In the genomic region with DNA sequence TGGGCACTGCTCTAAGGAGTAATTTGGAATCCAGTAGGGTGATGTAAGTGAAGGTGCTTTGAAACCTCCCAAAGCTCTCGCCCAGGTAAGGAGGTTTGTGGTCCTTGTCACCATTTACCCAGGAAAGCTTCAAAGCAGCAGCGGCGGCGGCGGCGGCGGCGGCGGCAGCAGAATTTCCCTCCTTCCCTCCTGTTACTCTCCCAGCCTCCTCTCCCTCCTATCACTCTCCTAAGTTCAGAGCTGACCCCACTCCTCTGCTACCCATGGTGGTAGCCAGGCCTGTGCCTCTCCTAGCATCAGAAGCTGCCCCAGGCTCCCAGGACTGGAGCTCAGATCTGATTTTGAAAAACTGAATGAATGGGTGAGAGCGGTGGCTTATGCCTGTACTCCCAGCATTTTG, we compare ENCODE assay signal across 11 cellular contexts.
DNase-seq lines count a peak whose midpoint lies in the region; ATAC-seq, FAIRE-seq and TF ChIP-seq lines count a peak whose summit lies in the region.
"Had no signal": no experiment of that assay in that cellular context is flagged by ENCODE, and none has a peak within 500 bp of the region (broad histone marks: within the 10 kb centered on the region; RNA-seq: fewer than 3 reads in every experiment).

No MANE protein-coding gene starts in this region.

- no TSS peak for BruUV-seq in IMR-90 (replicated peaks; lab: Mats Ljungman, UMichigan)

- TF ChIP-seq CTCF in DOHH2 (IDR thresholded peaks at IDR 0.05; ENCODE audit: low read depth, low read length, poor library complexity, severe bottlenecking) (no peak), IMR-90 (conservative IDR thresholded peaks at IDR 0.05; ENCODE audit: low read depth, low read length) (no peak), osteoblast (IDR thresholded peaks at IDR 0.05; ENCODE audit: extremely low read depth, low read depth, low read length) (no peak)

- H3K18ac ChIP-seq in IMR-90 (ENCODE audit: low read depth, low read length), result no peak overlapping the region

- H3K4me1 ChIP-seq in DOHH2 (ENCODE audit: control insufficient read depth, low read length) (peaks cover 78% of the 10 kb centered on the region), IMR-90 (ENCODE audit: control insufficient read depth, insufficient read depth, low read length) (peaks cover 13% of the 10 kb centered on the region), osteoblast (ENCODE audit: insufficient read depth, low read length) (peaks cover 3% of the 10 kb centered on the region)

- no peak overlapping the region for H3K9ac ChIP-seq in IMR-90 (ENCODE audit: low read depth, low read length)

- FAIRE-seq in frontal cortex (lab: Jason Lieb, UNC), result no peak
- FAIRE-seq: astrocyte had no signal

- H3K79me2 ChIP-seq in DOHH2 (ENCODE audit: control insufficient read depth, low read length) (no peaks in the 10 kb centered on the region), osteoblast (ENCODE audit: insufficient read depth, low read length) (no peaks in the 10 kb centered on the region)

- intact Hi-C loops in IMR-90 (cut with micrococcal nuclease), result loop anchor here (1.0 to 10.0 kb wide), 3 partner anchors 71 to 249 kb away; no protein-coding TSS in a partner anchor

- H4K5ac ChIP-seq in IMR-90 (ENCODE audit: low read depth, low read length), result no peak overlapping the region

- no peak overlapping the region for H2BK120ac ChIP-seq in IMR-90 (ENCODE audit: low read depth, low read length)

- POLR2A ChIA-PET in IMR-90 (lab: Charles Lee; ENCODE audit: unreplicated experiment), result no interaction called here

- no peaks in the 10 kb centered on the region for H3K9me2 ChIP-seq in DOHH2 (replicated peaks; ENCODE audit: control insufficient read depth, low read length)

- H2AK9ac ChIP-seq in IMR-90 (replicated peaks; ENCODE audit: low read depth, low read length, poor library complexity), result peak overlapping the region; percentile 35

- H3K9me3 ChIP-seq in DOHH2 (ENCODE audit: control insufficient read depth, insufficient read depth, low read length), result no peaks in the 10 kb centered on the region
- H3K9me3 ChIP-seq in IMR-90 (ENCODE audit: control insufficient read depth, insufficient read depth, low read length), result peaks cover 2% of the 10 kb centered on the region; the same call in 1 of the 2 replicates
- no peaks in the 10 kb centered on the region for H3K9me3 ChIP-seq in osteoblast (ENCODE audit: low read depth, low read length)
- H3K9me3 ChIP-seq: upper lobe of left lung had no signal

- peaks cover 22% of the 10 kb centered on the region for H3F3A ChIP-seq in DOHH2 (ENCODE audit: control insufficient read depth, insufficient read depth)

- H2AFZ ChIP-seq in IMR-90 (replicated peaks; ENCODE audit: low read length, poor library complexity) (no peak overlapping the region), osteoblast (ENCODE audit: low read length) (no peak overlapping the region)

- CTCF ChIA-PET in IMR-90 (lab: Yijun Ruan, JAX), result interaction anchor here (0.5 to 2.1 kb wide), 20 partner anchors 8 to 701 kb away, joined by 3 to 16 read pairs (median 4); no protein-coding TSS in a partner anchor

- H3K27ac ChIP-seq in DOHH2 (ENCODE audit: low read depth, low read length) (no peak overlapping the region), IMR-90 (ENCODE audit: insufficient read depth, low read length) (no peak overlapping the region), osteoblast (ENCODE audit: low read depth, low read length) (no peak overlapping the region)
- H3K27ac ChIP-seq: SK-N-MC, upper lobe of left lung had no signal

- H3K36me3 ChIP-seq in DOHH2 (ENCODE audit: control insufficient read depth, low read length), result no peaks in the 10 kb centered on the region
- H3K36me3 ChIP-seq in IMR-90 (ENCODE audit: control insufficient read depth, insufficient read depth, low read length), result no peaks in the 10 kb centered on the region
- H3K36me3 ChIP-seq in osteoblast (ENCODE audit: insufficient read depth, low read length), result no peaks in the 10 kb centered on the region
- H3K36me3 ChIP-seq: upper lobe of left lung had no signal

- no peak overlapping the region for H2BK15ac ChIP-seq in IMR-90 (ENCODE audit: low read depth, low read length)

- H3K27me3 ChIP-seq in DOHH2 (ENCODE audit: control insufficient read depth, low read length), result no peaks in the 10 kb centered on the region
- no peaks in the 10 kb centered on the region for H3K27me3 ChIP-seq in IMR-90 (ENCODE audit: control insufficient read depth, insufficient read depth, low read length)
- no peaks in the 10 kb centered on the region for H3K27me3 ChIP-seq in osteoblast (ENCODE audit: insufficient read depth, low read length)
- H3K27me3 ChIP-seq: upper lobe of left lung had no signal

- no peak overlapping the region for H3K14ac ChIP-seq in IMR-90 (replicated peaks; ENCODE audit: low read depth, low read length)

- H2BK20ac ChIP-seq in IMR-90 (ENCODE audit: low read depth, low read length), result no peak overlapping the region

- no peak overlapping the region for H3K56ac ChIP-seq in IMR-90 (ENCODE audit: extremely low read depth, insufficient read depth, low read length)

- no peak for TF ChIP-seq RAD21 in IMR-90 (IDR thresholded peaks at IDR 0.05; ENCODE audit: low read length)

- H4K20me1 ChIP-seq in DOHH2 (ENCODE audit: control insufficient read depth, insufficient read depth, low read depth, low read length), result no peaks in the 10 kb centered on the region
- no peaks in the 10 kb centered on the region for H4K20me1 ChIP-seq in IMR-90 (ENCODE audit: insufficient read depth, low read length)
- H4K20me1 ChIP-seq in osteoblast (ENCODE audit: insufficient read depth, low read length), result no peaks in the 10 kb centered on the region

- H3K4me3 ChIP-seq in DOHH2 (ENCODE audit: low read length) (no peak overlapping the region), IMR-90 (ENCODE audit: insufficient read depth, low read depth, low read length) (no peak overlapping the region), osteoblast (ENCODE audit: insufficient read depth, low read length) (no peak overlapping the region)
- H3K4me3 ChIP-seq: SK-N-MC, smooth muscle cell, upper lobe of left lung had no signal

- DNase-seq in IMR-90 (no peak), ecto neural progenitor cell (ENCODE audit: low spot score) (peak; percentile 43), osteoblast (ENCODE audit: insufficient read length, low spot score, missing footprints) (peak; percentile 86), frontal cortex (ENCODE audit: low spot score in 2 of 2) (no peak), NCI-H1930 (lab: John Stamatoyannopoulos, UW) (no peak)

- no peak overlapping the region for H2AK5ac ChIP-seq in IMR-90 (ENCODE audit: low read depth, low read length)

- in situ Hi-C loops in IMR-90 (cut with MboI; ENCODE audit: low sequenced_read_pairs), result no loop called here

- dilution Hi-C loops in IMR-90 (cut with HindIII; ENCODE audit: low sequenced_read_pairs, unreplicated experiment), result no loop called here

- ATAC-seq in IMR-90 (ENCODE audit: low read depth), result no peak
- no peak for ATAC-seq in HG03457 (IDR thresholded peaks at IDR 0.05; ENCODE audit: unreplicated experiment)

- no peak overlapping the region for H2BK5ac ChIP-seq in IMR-90 (ENCODE audit: low read depth, low read length, poor library complexity, severe bottlenecking)

- no peaks in the 10 kb centered on the region for H3K79me1 ChIP-seq in IMR-90 (ENCODE audit: low read depth in 1 of 2, low read length in 2 of 2)

- H3K9me1 ChIP-seq in IMR-90 (ENCODE audit: insufficient read depth, low read length), result 0 out of 2 replicates have a peak, but pooled peaks cover 3% of the 10 kb centered on the region

- no peak overlapping the region for H3K4ac ChIP-seq in IMR-90 (ENCODE audit: low read depth, low read length)

- H4K8ac ChIP-seq in IMR-90 (ENCODE audit: low read depth in 2 of 2, low read length in 2 of 2), result no peak overlapping the region

- WGBS in IMR-90 (ENCODE audit: extremely low coverage in 2 of 2, insufficient read length in 1 of 2), 2 experiments, result no CpG with 5 or more reads among the region's 10 CpGs

- TF ChIP-seq POLR2A in IMR-90 (IDR thresholded peaks at IDR 0.05; ENCODE audit: low read depth, low read length), result no peak

- H3K4me2 ChIP-seq in DOHH2 (ENCODE audit: low read length) (peak overlapping the region; percentile 42), IMR-90 (ENCODE audit: low read depth, low read length) (no peak overlapping the region), osteoblast (ENCODE audit: insufficient read depth, low read length) (no peak overlapping the region)
- H3K4me2 ChIP-seq: smooth muscle cell had no signal

- no peak overlapping the region for H3K23ac ChIP-seq in IMR-90 (ENCODE audit: low read depth, low read length)

- H4K91ac ChIP-seq in IMR-90 (ENCODE audit: insufficient read depth, low read depth, low read length), result no peak overlapping the region

TF ChIP-seq in IMR-90, 13 proteins besides CTCF, POLR2A, EP300 and RAD21 (continues in another document):
- TF ChIP-seq MXI1 (IDR thresholded peaks at IDR 0.05; ENCODE audit: borderline replicate concordance, low read depth, low read length) (no peak), CHD1 (IDR thresholded peaks at IDR 0.05; ENCODE audit: low read depth, low read length) (no peak), MAZ (IDR thresholded peaks at IDR 0.05; ENCODE audit: borderline replicate concordance, low read depth, low read length) (no peak), RFX5 (IDR thresholded peaks at IDR 0.05; ENCODE audit: low read depth, low read length) (no peak), SMC3 (IDR thresholded peaks at IDR 0.05; ENCODE audit: low read depth, low read length) (no peak), NFE2L2 (IDR thresholded peaks at IDR 0.05; ENCODE audit: low read depth, low read length) (no peak), FOS (IDR thresholded peaks at IDR 0.05; ENCODE audit: low read depth, low read length) (no peak), MAFK (IDR thresholded peaks at IDR 0.05; ENCODE audit: low read depth, low read length) (no peak), CEBPB (IDR thresholded peaks at IDR 0.05; ENCODE audit: low read depth, low read length) (no peak)
- TF ChIP-seq, protein P1, sequence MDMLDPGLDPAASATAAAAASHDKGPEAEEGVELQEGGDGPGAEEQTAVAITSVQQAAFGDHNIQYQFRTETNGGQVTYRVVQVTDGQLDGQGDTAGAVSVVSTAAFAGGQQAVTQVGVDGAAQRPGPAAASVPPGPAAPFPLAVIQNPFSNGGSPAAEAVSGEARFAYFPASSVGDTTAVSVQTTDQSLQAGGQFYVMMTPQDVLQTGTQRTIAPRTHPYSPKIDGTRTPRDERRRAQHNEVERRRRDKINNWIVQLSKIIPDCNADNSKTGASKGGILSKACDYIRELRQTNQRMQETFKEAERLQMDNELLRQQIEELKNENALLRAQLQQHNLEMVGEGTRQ (IDR thresholded peaks at IDR 0.05; ENCODE audit: low read depth, low read length), result no peak

Comparison
In these comparisons a context has a peak if more than half of its experiments do, and no peak if none do; other contexts are left out.
1. DNase-seq: peak in ecto neural progenitor cell (single experiment) and osteoblast (single experiment); none in IMR-90 (single experiment), frontal cortex (0 of 2) and NCI-H1930 (0 of 2).